ENCODE assay signal across 1 cellular context in the genomic region with DNA sequence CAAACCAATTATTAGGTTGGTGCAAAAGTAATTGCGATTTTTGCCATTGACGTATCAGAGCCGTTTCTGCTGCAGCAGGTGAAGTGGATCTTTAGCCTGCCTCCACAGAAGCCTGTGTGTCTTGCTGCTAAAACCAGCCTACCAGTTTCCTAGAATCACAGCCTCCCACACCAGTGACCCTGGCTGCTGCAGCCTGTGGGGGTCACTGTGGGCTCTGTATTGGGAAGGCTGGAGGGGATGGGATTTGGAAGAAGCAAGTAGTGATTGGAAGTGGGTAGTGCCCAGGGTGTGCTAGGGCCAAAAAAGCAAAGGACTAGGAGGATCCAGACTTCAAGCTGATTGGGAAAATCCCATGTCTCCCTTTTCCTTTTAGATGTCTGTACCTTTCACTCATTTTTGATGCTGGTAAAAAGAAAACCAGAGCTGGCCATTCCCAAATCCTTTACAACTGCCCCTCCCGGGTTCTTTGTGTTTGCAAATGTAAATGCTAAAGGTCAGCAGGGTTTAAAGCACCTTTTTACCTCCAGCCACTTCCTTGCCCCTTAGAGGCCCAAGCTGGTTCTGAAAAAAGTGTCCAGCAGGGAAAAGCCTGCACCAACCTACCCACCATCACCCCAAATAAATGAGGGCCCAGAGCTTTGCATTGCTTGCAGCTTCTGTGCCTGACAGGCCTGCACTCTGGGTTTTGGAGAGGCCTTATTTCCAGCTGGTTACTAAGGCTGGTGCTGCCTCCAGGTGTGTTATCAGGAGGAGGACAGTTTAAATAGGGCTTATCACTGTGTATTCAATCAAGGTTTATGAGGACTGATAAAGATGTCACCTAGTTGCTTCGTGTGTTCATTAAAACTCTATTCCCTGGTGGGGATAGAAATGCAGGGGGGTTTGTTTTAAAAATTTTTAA.
TF ChIP-seq lines count a peak whose summit lies in the region.

No MANE protein-coding gene starts in this region.

TF ChIP-seq in GM12878, 131 proteins besides CTCF, POLR2A, EP300 and RAD21:
- TF ChIP-seq NBN (IDR thresholded peaks at IDR 0.05) (no peak), HDGF (IDR thresholded peaks at IDR 0.05) (no peak), CEBPB (IDR thresholded peaks at IDR 0.05; ENCODE audit: borderline replicate concordance in 1 of 2, low read depth in 2 of 2, low read length in 2 of 2) (no peak), TBL1XR1 (IDR thresholded peaks at IDR 0.05; ENCODE audit: low read depth, low read length) (no peak), KDM1A (IDR thresholded peaks at IDR 0.05; ENCODE audit: borderline replicate concordance) (no peak)
